2 cellular contexts compared by ENCODE assay signal in genomic region chr3:155664922-155665695, GRCh38.
TF ChIP-seq lines count a peak whose summit lies in the region.

No MANE protein-coding gene starts in this region.

TF ChIP-seq in A549, 52 proteins besides CTCF, POLR2A, EP300 and RAD21 (continued from another document):
- TF ChIP-seq E2F6 (IDR thresholded peaks at IDR 0.05; ENCODE audit: borderline replicate concordance, low read depth) = no peak
- no peak for TF ChIP-seq RARB (CRISPR knock-in tag; IDR thresholded peaks at IDR 0.05)
- TF ChIP-seq POLR2AphosphoS2 (conservative IDR thresholded peaks at IDR 0.05; ENCODE audit: low read length) = no peak
- peak in 1 of 2 experiments; percentile 41; a peak in 1 of 5 replicates for TF ChIP-seq JUN (IDR thresholded peaks at IDR 0.05)
- TF ChIP-seq USF2 (IDR thresholded peaks at IDR 0.05) = peak; percentile 65
- TF ChIP-seq SMC3 (IDR thresholded peaks at IDR 0.05) = no peak
- TF ChIP-seq FOSL2 (IDR thresholded peaks at IDR 0.05) = no peak
- TF ChIP-seq FOSL2 (CRISPR knock-in tag; IDR thresholded peaks at IDR 0.05) = 0 out of 2 replicates have a peak, but pooled peaks have one; percentile 35
- 0 out of 2 replicates have a peak, but pooled peaks have one; percentile 37 for TF ChIP-seq GATA3 (IDR thresholded peaks at IDR 0.05; ENCODE audit: borderline replicate concordance)
- no peak for TF ChIP-seq BHLHE40 (IDR thresholded peaks at IDR 0.05; ENCODE audit: low read depth, low read length)
- peak; percentile 27; the same call in 1 of the 2 replicates for TF ChIP-seq JUNB (IDR thresholded peaks at IDR 0.05)
- no peak for TF ChIP-seq ELK1 (IDR thresholded peaks at IDR 0.05; ENCODE audit: low read depth, low read length)
TF ChIP-seq in A549: peak in this region for 6.

TF ChIP-seq in HepG2, 621 proteins besides CTCF, POLR2A, EP300 and RAD21 (continued from another document and continues in another):
- TF ChIP-seq DZIP1 (CRISPR knock-in tag; IDR thresholded peaks at IDR 0.05) (no peak), THAP8 (CRISPR knock-in tag; IDR thresholded peaks at IDR 0.05; ENCODE audit: borderline replicate concordance) (no peak), XRCC5 (optimal IDR thresholded peaks at IDR 0.05; ENCODE audit: low read length) (peak; percentile 28), ZSCAN20 (CRISPR knock-in tag; IDR thresholded peaks at IDR 0.05; ENCODE audit: borderline replicate concordance) (no peak), ZNF674 (CRISPR knock-in tag; IDR thresholded peaks at IDR 0.05; ENCODE audit: low read depth) (no peak), SRSF9 (IDR thresholded peaks at IDR 0.05; ENCODE audit: borderline replicate concordance, insufficient read depth, low read depth, low read length, poor library complexity, severe bottlenecking) (no peak), PLSCR1 (CRISPR knock-in tag; IDR thresholded peaks at IDR 0.05; ENCODE audit: borderline replicate concordance) (no peak), FOXK1 (CRISPR knock-in tag; IDR thresholded peaks at IDR 0.05; ENCODE audit: borderline replicate concordance, low read depth) (no peak), PAWR (CRISPR knock-in tag; IDR thresholded peaks at IDR 0.05; ENCODE audit: borderline replicate concordance) (no peak), KLF13 (CRISPR knock-in tag; IDR thresholded peaks at IDR 0.05) (no peak), JDP2 (CRISPR knock-in tag; IDR thresholded peaks at IDR 0.05; ENCODE audit: borderline replicate concordance) (no peak), TBP (CRISPR knock-in tag; IDR thresholded peaks at IDR 0.05) (no peak), ZBTB44 (CRISPR knock-in tag; IDR thresholded peaks at IDR 0.05) (no peak), MAF1 (CRISPR knock-in tag; IDR thresholded peaks at IDR 0.05; ENCODE audit: borderline replicate concordance) (no peak), MED1 (CRISPR knock-in tag; IDR thresholded peaks at IDR 0.05) (peak; percentile 25; the same call in 1 of the 2 replicates), ESRRA (CRISPR knock-in tag; IDR thresholded peaks at IDR 0.05; ENCODE audit: low read depth) (no peak), ZNF292 (CRISPR knock-in tag; IDR thresholded peaks at IDR 0.05; ENCODE audit: borderline replicate concordance, low read depth) (no peak; the same call in 1 of the 2 replicates), ZNF276 (CRISPR knock-in tag; IDR thresholded peaks at IDR 0.05; ENCODE audit: low read depth) (no peak), DNMT3B (CRISPR knock-in tag; conservative IDR thresholded peaks at IDR 0.05) (no peak), ATF6 (CRISPR knock-in tag; conservative IDR thresholded peaks at IDR 0.05) (no peak), ZNF780A (CRISPR knock-in tag; IDR thresholded peaks at IDR 0.05) (no peak), ZNF335 (CRISPR knock-in tag; IDR thresholded peaks at IDR 0.05) (peak; percentile 45; the same call in 1 of the 2 replicates), TIGD3 (CRISPR knock-in tag; IDR thresholded peaks at IDR 0.05; ENCODE audit: borderline replicate concordance) (no peak), JUN (CRISPR knock-in tag; IDR thresholded peaks at IDR 0.05) (no peak), TGIF2 (CRISPR knock-in tag; IDR thresholded peaks at IDR 0.05) (no peak), ATM (IDR thresholded peaks at IDR 0.05; ENCODE audit: borderline replicate concordance) (no peak), ZNF24 (IDR thresholded peaks at IDR 0.05) (no peak), FOXP1 (IDR thresholded peaks at IDR 0.05) (no peak), FOXP1 (CRISPR knock-in tag; IDR thresholded peaks at IDR 0.05) (peak; percentile 72), ZFP41 (CRISPR knock-in tag; IDR thresholded peaks at IDR 0.05; ENCODE audit: borderline replicate concordance) (no peak), FOXA3 (CRISPR knock-in tag; IDR thresholded peaks at IDR 0.05) (peak; percentile 61), ZNF619 (CRISPR knock-in tag; IDR thresholded peaks at IDR 0.05) (no peak), MED13 (CRISPR knock-in tag; IDR thresholded peaks at IDR 0.05) (no peak), ZBTB2 (CRISPR knock-in tag; IDR thresholded peaks at IDR 0.05; ENCODE audit: low read depth) (no peak), ATF7-NPFF (CRISPR knock-in tag; IDR thresholded peaks at IDR 0.05; ENCODE audit: low read depth) (no peak), ZNF720 (CRISPR knock-in tag; IDR thresholded peaks at IDR 0.05) (no peak), TBX2 (CRISPR knock-in tag; IDR thresholded peaks at IDR 0.05; ENCODE audit: borderline replicate concordance) (peak; percentile 25; the same call in 1 of the 2 replicates), PHF5A (CRISPR knock-in tag; IDR thresholded peaks at IDR 0.05; ENCODE audit: low read depth, unreplicated experiment) (no peak), ZEB1 (IDR thresholded peaks at IDR 0.05; ENCODE audit: insufficient replicate concordance, low read depth) (no peak), KDM5B (CRISPR knock-in tag; IDR thresholded peaks at IDR 0.05; ENCODE audit: borderline replicate concordance) (no peak), GATAD2A (CRISPR knock-in tag; IDR thresholded peaks at IDR 0.05) (peak; percentile 79), POGZ (CRISPR knock-in tag; IDR thresholded peaks at IDR 0.05) (peak; percentile 13; the same call in 1 of the 2 replicates), SSRP1 (CRISPR knock-in tag; IDR thresholded peaks at IDR 0.05) (no peak), ZNF614 (CRISPR knock-in tag; IDR thresholded peaks at IDR 0.05; ENCODE audit: borderline replicate concordance) (peak; percentile 100), BCL6 (CRISPR knock-in tag; IDR thresholded peaks at IDR 0.05) (peak; percentile 88), ZNF138 (CRISPR knock-in tag; IDR thresholded peaks at IDR 0.05; ENCODE audit: low read depth) (no peak), CAMTA2 (CRISPR knock-in tag; IDR thresholded peaks at IDR 0.05; ENCODE audit: borderline replicate concordance) (no peak), FOXA1 (IDR thresholded peaks at IDR 0.05) (no peak), FOXA1 (CRISPR knock-in tag; IDR thresholded peaks at IDR 0.05) (0 out of 2 replicates have a peak, but pooled peaks have one; percentile 6), KMT2B (CRISPR knock-in tag; IDR thresholded peaks at IDR 0.05) (no peak), ZNF343 (CRISPR knock-in tag; IDR thresholded peaks at IDR 0.05) (no peak)
